8 cellular contexts compared by ENCODE assay signal in the genomic region with DNA sequence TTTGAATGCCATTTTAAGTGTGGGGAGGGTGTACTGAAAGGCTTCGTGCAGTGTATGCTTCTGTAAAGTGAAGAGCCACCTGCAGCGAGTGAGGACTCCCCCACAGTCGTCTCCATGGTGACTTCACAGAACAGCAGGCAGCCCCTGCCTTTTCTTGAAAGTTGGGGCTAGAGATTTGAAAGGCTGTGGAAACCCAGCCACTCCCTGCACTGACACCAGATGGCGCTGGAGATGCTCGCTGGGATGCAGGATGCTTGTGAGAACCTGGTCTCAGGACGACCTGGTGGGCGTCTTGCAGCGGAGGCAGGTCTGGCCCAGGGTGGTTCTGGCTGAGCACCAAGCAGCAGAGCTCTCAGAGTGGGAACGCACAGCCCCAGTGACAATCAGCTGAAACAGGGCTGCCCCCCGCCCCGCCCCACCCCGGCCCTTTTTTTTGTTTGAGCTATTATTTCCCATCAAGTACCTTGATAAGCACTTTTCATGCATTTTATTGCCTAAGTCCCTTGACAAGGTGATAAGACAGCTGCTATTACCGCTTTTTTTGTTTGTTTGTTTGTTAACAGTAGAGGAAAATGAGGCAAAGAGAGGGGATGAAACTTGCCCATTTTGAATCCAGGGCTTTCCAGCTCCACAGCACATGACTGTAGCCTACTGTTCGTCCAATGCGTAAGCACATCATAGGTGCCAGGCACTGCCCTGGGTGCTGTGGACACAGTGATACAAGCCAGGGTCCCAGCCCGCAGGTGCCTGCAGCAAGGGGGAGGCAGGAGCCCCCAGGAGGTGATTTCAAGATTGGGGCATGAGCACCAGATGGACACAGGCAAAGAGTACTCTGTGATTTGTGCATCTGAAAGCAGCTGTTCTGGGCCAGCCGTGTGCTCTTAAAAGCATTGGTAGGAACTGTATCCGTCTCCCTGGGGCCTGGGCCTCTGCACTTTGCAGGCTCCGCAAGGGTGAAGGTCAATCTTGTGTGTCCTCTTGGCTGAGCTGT.
DNase-seq lines count a peak whose midpoint lies in the region; ATAC-seq and TF ChIP-seq lines count a peak whose summit lies in the region.

No MANE protein-coding gene starts in this region.

- H3K9ac ChIP-seq in colonic mucosa (ENCODE audit: low read depth in 2 of 2, low read length in 2 of 2) (no peak overlapping the region), liver (ENCODE audit: low read depth in 1 of 2, low read length in 2 of 2) (no peak overlapping the region)

- no peak overlapping the region for H3K4me3 ChIP-seq in Jurkat, Clone E6-1 (ENCODE audit: low read length)
- H3K4me3 ChIP-seq in colonic mucosa: no peak overlapping the region
- H3K4me3 ChIP-seq in liver (ENCODE audit: low read depth in 1 of 3, low read length in 3 of 3): no peak overlapping the region
- no peak overlapping the region for H3K4me3 ChIP-seq in stomach

- ATAC-seq in activated CD4-positive, CD25-positive, alpha-beta regulatory T cell treated with anti-CD3 and anti-CD28 coated beads, Interleukin-2, amount 50 U/mL, for 24 hours: no peak
- no peak for ATAC-seq in GM21515 (IDR thresholded peaks at IDR 0.05; ENCODE audit: unreplicated experiment)

- DNase-seq in activated CD4-positive, CD25-positive, alpha-beta regulatory T cell treated with anti-CD3 and anti-CD28 coated beads, Interleukin-2, amount 50 U/mL, for 72 hours: peak; percentile 37
- DNase-seq in Jurkat, Clone E6-1 (ENCODE audit: low read depth, low spot score): peak; percentile 56
- DNase-seq in RKO (ENCODE audit: low spot score) (peak; percentile 56), colonic mucosa (peak; percentile 36), stomach (peak; percentile 60)

- H3K27ac ChIP-seq in colonic mucosa (no peak overlapping the region), liver (ENCODE audit: low read depth in 1 of 2, low read length in 2 of 2) (no peak overlapping the region), stomach (no peak overlapping the region)

- H3K27me3 ChIP-seq in colonic mucosa: no peaks in the 10 kb centered on the region
- peaks cover 0 to 2% (median 0%) of the 10 kb centered on the region in 4 donors for H3K27me3 ChIP-seq in liver (ENCODE audit: control insufficient read depth in 4 of 4, insufficient read depth in 4 of 4, low read length in 3 of 4)
- H3K27me3 ChIP-seq in stomach: peaks cover 0 to 13% (median 0%) of the 10 kb centered on the region in 3 donors

- H3K4me1 ChIP-seq in colonic mucosa (no peaks in the 10 kb centered on the region), liver (ENCODE audit: control insufficient read depth in 4 of 4, insufficient read depth in 4 of 4, low read length in 3 of 4) (no peaks in the 10 kb centered on the region), stomach (no peaks in the 10 kb centered on the region)

- no peak for TF ChIP-seq EP300 in stomach (IDR thresholded peaks at IDR 0.05)

- WGBS in liver: 39% methylated on average over 19 of the region's 19 CpGs
- 30 to 43% (median 36%) methylated on average over 16 to 19 of the region's 19 CpGs for WGBS in stomach, 5 donors

- H3K36me3 ChIP-seq in colonic mucosa: no peaks in the 10 kb centered on the region
- H3K36me3 ChIP-seq in liver (ENCODE audit: control insufficient read depth in 4 of 4, insufficient read depth in 3 of 4, low read depth in 1 of 4, low read length in 3 of 4): no peaks in the 10 kb centered on the region
- H3K36me3 ChIP-seq in stomach: no peaks in the 10 kb centered on the region

- TF ChIP-seq POLR2A in stomach (IDR thresholded peaks at IDR 0.05): no peak

- H3K9me3 ChIP-seq in colonic mucosa: no peaks in the 10 kb centered on the region
- H3K9me3 ChIP-seq in liver (ENCODE audit: control insufficient read depth in 4 of 4, low read length in 3 of 4): no peaks in the 10 kb centered on the region
- no peaks in the 10 kb centered on the region for H3K9me3 ChIP-seq in stomach

- TF ChIP-seq RAD21 in liver (IDR thresholded peaks at IDR 0.05): peak; percentile 65 to 71

- intact Hi-C loops in colonic mucosa (cut with DNase I): loop anchor here (2.0 kb wide), 1 partner anchor 67 kb away; no protein-coding TSS in a partner anchor
- intact Hi-C loops in stomach (cut with DNase I; ENCODE audit: low total_unique reads): no loop called here

- TF ChIP-seq CTCF in colonic mucosa (IDR thresholded peaks at IDR 0.05): peak; percentile 66
- TF ChIP-seq CTCF in liver (IDR thresholded peaks at IDR 0.05; ENCODE audit: low read depth, low read length, missing input control): peak; percentile 69
- TF ChIP-seq CTCF in stomach (IDR thresholded peaks at IDR 0.05): peak in 5 of 7 experiments; percentile 50 to 74 (median 70)

TF ChIP-seq in liver, 16 proteins besides CTCF, POLR2A, EP300 and RAD21:
- TF ChIP-seq HNF4G (IDR thresholded peaks at IDR 0.05): no peak
- no peak for TF ChIP-seq ZBTB33 (IDR thresholded peaks at IDR 0.05)
- TF ChIP-seq FOXA1 (IDR thresholded peaks at IDR 0.05): no peak
- no peak for TF ChIP-seq TAF1 (conservative IDR thresholded peaks at IDR 0.05)
- no peak for TF ChIP-seq HNF4A (conservative IDR thresholded peaks at IDR 0.05)
- TF ChIP-seq JUND (IDR thresholded peaks at IDR 0.05): no peak
- no peak for TF ChIP-seq REST (IDR thresholded peaks at IDR 0.05)
- TF ChIP-seq FOXA2 (IDR thresholded peaks at IDR 0.05): no peak
- TF ChIP-seq ATF3 (IDR thresholded peaks at IDR 0.05): no peak
- no peak for TF ChIP-seq GABPA (IDR thresholded peaks at IDR 0.05 in 1 of 2, conservative IDR thresholded peaks at IDR 0.05 in 1 of 2)
- TF ChIP-seq RXRA (IDR thresholded peaks at IDR 0.05): no peak
- no peak for TF ChIP-seq SP1 (IDR thresholded peaks at IDR 0.05)
- no peak for TF ChIP-seq NR2F2 (IDR thresholded peaks at IDR 0.05)
- no peak for TF ChIP-seq MAX (IDR thresholded peaks at IDR 0.05)
- no peak for TF ChIP-seq YY1 (IDR thresholded peaks at IDR 0.05)
- no peak for TF ChIP-seq EGR1 (IDR thresholded peaks at IDR 0.05; ENCODE audit: low read depth in 2 of 2)
